ENCODE assay signal across 1 cellular context in the genomic region with DNA sequence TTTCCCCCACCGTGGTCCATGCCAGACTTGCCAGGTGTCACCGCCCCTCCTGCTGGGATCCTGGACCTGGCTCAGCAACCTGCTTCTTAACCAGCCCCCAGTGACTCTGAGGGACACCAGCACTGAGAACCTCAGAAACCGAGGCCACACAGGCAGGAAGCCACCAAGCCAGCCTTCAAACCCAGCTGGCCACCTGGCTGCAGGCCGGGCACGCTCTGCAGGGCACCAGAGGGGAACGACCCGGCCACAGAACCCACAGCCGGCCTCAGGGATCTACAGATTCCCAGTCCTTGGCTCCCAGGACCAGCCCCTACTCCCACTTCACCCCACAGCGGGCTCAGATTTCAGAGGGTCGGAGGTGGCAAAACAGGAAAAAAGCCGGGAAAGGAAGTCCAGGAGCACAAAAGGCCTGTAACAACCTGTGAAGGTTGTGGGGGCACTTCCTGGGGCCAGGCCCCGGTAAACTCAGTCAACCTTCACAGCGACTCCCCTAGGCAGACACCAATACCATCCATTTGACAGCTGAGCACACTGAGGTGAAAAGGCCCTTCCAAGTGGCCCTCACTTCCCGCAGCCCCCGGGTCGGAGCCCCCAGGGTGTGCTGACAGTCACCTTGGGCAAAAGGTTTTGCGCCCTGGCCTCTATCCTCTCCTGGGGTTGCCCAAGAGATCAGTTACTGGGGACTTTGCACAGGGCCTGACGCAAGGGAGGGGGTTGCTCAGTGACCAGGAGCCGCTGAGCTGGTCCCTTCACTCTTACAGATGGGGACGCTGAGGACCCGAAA.
TF ChIP-seq lines count a peak whose summit lies in the region.

No MANE protein-coding gene starts in this region.

TF ChIP-seq in HepG2, 621 proteins besides CTCF, POLR2A, EP300 and RAD21 (continued from another document and continues in another):
- TF ChIP-seq, protein P1, sequence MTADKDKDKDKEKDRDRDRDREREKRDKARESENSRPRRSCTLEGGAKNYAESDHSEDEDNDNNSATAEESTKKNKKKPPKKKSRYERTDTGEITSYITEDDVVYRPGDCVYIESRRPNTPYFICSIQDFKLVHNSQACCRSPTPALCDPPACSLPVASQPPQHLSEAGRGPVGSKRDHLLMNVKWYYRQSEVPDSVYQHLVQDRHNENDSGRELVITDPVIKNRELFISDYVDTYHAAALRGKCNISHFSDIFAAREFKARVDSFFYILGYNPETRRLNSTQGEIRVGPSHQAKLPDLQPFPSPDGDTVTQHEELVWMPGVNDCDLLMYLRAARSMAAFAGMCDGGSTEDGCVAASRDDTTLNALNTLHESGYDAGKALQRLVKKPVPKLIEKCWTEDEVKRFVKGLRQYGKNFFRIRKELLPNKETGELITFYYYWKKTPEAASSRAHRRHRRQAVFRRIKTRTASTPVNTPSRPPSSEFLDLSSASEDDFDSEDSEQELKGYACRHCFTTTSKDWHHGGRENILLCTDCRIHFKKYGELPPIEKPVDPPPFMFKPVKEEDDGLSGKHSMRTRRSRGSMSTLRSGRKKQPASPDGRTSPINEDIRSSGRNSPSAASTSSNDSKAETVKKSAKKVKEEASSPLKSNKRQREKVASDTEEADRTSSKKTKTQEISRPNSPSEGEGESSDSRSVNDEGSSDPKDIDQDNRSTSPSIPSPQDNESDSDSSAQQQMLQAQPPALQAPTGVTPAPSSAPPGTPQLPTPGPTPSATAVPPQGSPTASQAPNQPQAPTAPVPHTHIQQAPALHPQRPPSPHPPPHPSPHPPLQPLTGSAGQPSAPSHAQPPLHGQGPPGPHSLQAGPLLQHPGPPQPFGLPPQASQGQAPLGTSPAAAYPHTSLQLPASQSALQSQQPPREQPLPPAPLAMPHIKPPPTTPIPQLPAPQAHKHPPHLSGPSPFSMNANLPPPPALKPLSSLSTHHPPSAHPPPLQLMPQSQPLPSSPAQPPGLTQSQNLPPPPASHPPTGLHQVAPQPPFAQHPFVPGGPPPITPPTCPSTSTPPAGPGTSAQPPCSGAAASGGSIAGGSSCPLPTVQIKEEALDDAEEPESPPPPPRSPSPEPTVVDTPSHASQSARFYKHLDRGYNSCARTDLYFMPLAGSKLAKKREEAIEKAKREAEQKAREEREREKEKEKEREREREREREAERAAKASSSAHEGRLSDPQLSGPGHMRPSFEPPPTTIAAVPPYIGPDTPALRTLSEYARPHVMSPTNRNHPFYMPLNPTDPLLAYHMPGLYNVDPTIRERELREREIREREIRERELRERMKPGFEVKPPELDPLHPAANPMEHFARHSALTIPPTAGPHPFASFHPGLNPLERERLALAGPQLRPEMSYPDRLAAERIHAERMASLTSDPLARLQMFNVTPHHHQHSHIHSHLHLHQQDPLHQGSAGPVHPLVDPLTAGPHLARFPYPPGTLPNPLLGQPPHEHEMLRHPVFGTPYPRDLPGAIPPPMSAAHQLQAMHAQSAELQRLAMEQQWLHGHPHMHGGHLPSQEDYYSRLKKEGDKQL (CRISPR knock-in tag; IDR thresholded peaks at IDR 0.05; ENCODE audit: low read depth), result no peak
- TF ChIP-seq RORA (CRISPR knock-in tag; IDR thresholded peaks at IDR 0.05) (no peak), NFRKB (IDR thresholded peaks at IDR 0.05) (no peak), ZNF674 (CRISPR knock-in tag; IDR thresholded peaks at IDR 0.05; ENCODE audit: low read depth) (no peak), TOPORS (CRISPR knock-in tag; IDR thresholded peaks at IDR 0.05) (no peak), GLI4 (CRISPR knock-in tag; IDR thresholded peaks at IDR 0.05; ENCODE audit: borderline replicate concordance) (0 out of 2 replicates have a peak, but pooled peaks have one; percentile 27), SPEN (CRISPR knock-in tag; IDR thresholded peaks at IDR 0.05; ENCODE audit: low read depth) (0 out of 2 replicates have a peak, but pooled peaks have one; percentile 15), FOXC1 (CRISPR knock-in tag; IDR thresholded peaks at IDR 0.05; ENCODE audit: borderline replicate concordance) (no peak), POGZ (CRISPR knock-in tag; IDR thresholded peaks at IDR 0.05) (no peak), TBP (CRISPR knock-in tag; IDR thresholded peaks at IDR 0.05) (no peak), ZNF180 (CRISPR knock-in tag; IDR thresholded peaks at IDR 0.05; ENCODE audit: borderline replicate concordance, low read depth) (no peak), ZNF546 (CRISPR knock-in tag; conservative IDR thresholded peaks at IDR 0.05) (0 out of 2 replicates have a peak, but pooled peaks have one; percentile 57), PHF20 (CRISPR knock-in tag; IDR thresholded peaks at IDR 0.05) (0 out of 2 replicates have a peak, but pooled peaks have one; percentile 39), RELA (CRISPR knock-in tag; IDR thresholded peaks at IDR 0.05) (no peak), KLF9 (CRISPR knock-in tag; IDR thresholded peaks at IDR 0.05; ENCODE audit: low read depth) (no peak), RXRA (CRISPR knock-in tag; IDR thresholded peaks at IDR 0.05) (peak; percentile 65), ZSCAN31 (CRISPR knock-in tag; IDR thresholded peaks at IDR 0.05; ENCODE audit: low read depth) (no peak), ZNF781 (CRISPR knock-in tag; IDR thresholded peaks at IDR 0.05; ENCODE audit: borderline replicate concordance, not compliant biosample characterization) (no peak), FIP1L1 (IDR thresholded peaks at IDR 0.05; ENCODE audit: borderline replicate concordance, insufficient read depth, low read depth, low read length) (no peak), ARID2 (CRISPR knock-in tag; IDR thresholded peaks at IDR 0.05; ENCODE audit: borderline replicate concordance) (no peak), SUZ12 (IDR thresholded peaks at IDR 0.05; ENCODE audit: low read depth, low read length) (no peak), ZNF264 (CRISPR knock-in tag; IDR thresholded peaks at IDR 0.05) (0 out of 2 replicates have a peak, but pooled peaks have one; percentile 36), ZNF644 (CRISPR knock-in tag; IDR thresholded peaks at IDR 0.05; ENCODE audit: low read depth) (0 out of 2 replicates have a peak, but pooled peaks have one; percentile 10), FOSL1 (CRISPR knock-in tag; IDR thresholded peaks at IDR 0.05; ENCODE audit: borderline replicate concordance) (no peak), ZIK1 (CRISPR knock-in tag; IDR thresholded peaks at IDR 0.05; ENCODE audit: borderline replicate concordance, low read depth) (no peak), ZFYVE20 (CRISPR knock-in tag; IDR thresholded peaks at IDR 0.05; ENCODE audit: borderline replicate concordance, low read depth) (no peak), ZNF75D (CRISPR knock-in tag; IDR thresholded peaks at IDR 0.05; ENCODE audit: borderline replicate concordance) (no peak), ZNF207 (IDR thresholded peaks at IDR 0.05; ENCODE audit: borderline replicate concordance) (no peak), NAIF1 (CRISPR knock-in tag; IDR thresholded peaks at IDR 0.05; ENCODE audit: borderline replicate concordance) (no peak), ELF4 (CRISPR knock-in tag; IDR thresholded peaks at IDR 0.05; ENCODE audit: borderline replicate concordance) (no peak), RNF2 (conservative IDR thresholded peaks at IDR 0.05; ENCODE audit: low read depth) (no peak), POLR2G (IDR thresholded peaks at IDR 0.05; ENCODE audit: low read depth, low read length) (no peak), ATM (IDR thresholded peaks at IDR 0.05; ENCODE audit: borderline replicate concordance) (no peak), ZNF552 (CRISPR knock-in tag; IDR thresholded peaks at IDR 0.05; ENCODE audit: borderline replicate concordance) (no peak), NFYC (CRISPR knock-in tag; IDR thresholded peaks at IDR 0.05) (no peak), MLLT10 (CRISPR knock-in tag; IDR thresholded peaks at IDR 0.05) (no peak), ZNF383 (CRISPR knock-in tag; IDR thresholded peaks at IDR 0.05; ENCODE audit: borderline replicate concordance) (no peak), ZSCAN21 (CRISPR knock-in tag; IDR thresholded peaks at IDR 0.05; ENCODE audit: borderline replicate concordance) (peak; percentile 42; the same call in 1 of the 2 replicates), KLF16 (CRISPR knock-in tag; IDR thresholded peaks at IDR 0.05) (0 out of 4 replicates have a peak, but pooled peaks of 1 of the 2 experiments have one; percentile 53), ZNF678 (CRISPR knock-in tag; IDR thresholded peaks at IDR 0.05) (no peak), NFYB (CRISPR knock-in tag; IDR thresholded peaks at IDR 0.05) (no peak)
- TF ChIP-seq, protein P2, sequence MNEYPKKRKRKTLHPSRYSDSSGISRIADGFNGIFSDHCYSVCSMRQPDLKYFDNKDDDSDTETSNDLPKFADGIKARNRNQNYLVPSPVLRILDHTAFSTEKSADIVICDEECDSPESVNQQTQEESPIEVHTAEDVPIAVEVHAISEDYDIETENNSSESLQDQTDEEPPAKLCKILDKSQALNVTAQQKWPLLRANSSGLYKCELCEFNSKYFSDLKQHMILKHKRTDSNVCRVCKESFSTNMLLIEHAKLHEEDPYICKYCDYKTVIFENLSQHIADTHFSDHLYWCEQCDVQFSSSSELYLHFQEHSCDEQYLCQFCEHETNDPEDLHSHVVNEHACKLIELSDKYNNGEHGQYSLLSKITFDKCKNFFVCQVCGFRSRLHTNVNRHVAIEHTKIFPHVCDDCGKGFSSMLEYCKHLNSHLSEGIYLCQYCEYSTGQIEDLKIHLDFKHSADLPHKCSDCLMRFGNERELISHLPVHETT (CRISPR knock-in tag; conservative IDR thresholded peaks at IDR 0.05), result no peak
- TF ChIP-seq, protein P3, sequence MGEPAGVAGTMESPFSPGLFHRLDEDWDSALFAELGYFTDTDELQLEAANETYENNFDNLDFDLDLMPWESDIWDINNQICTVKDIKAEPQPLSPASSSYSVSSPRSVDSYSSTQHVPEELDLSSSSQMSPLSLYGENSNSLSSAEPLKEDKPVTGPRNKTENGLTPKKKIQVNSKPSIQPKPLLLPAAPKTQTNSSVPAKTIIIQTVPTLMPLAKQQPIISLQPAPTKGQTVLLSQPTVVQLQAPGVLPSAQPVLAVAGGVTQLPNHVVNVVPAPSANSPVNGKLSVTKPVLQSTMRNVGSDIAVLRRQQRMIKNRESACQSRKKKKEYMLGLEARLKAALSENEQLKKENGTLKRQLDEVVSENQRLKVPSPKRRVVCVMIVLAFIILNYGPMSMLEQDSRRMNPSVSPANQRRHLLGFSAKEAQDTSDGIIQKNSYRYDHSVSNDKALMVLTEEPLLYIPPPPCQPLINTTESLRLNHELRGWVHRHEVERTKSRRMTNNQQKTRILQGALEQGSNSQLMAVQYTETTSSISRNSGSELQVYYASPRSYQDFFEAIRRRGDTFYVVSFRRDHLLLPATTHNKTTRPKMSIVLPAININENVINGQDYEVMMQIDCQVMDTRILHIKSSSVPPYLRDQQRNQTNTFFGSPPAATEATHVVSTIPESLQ (CRISPR knock-in tag; conservative IDR thresholded peaks at IDR 0.05), result no peak
- TF ChIP-seq, protein P4, sequence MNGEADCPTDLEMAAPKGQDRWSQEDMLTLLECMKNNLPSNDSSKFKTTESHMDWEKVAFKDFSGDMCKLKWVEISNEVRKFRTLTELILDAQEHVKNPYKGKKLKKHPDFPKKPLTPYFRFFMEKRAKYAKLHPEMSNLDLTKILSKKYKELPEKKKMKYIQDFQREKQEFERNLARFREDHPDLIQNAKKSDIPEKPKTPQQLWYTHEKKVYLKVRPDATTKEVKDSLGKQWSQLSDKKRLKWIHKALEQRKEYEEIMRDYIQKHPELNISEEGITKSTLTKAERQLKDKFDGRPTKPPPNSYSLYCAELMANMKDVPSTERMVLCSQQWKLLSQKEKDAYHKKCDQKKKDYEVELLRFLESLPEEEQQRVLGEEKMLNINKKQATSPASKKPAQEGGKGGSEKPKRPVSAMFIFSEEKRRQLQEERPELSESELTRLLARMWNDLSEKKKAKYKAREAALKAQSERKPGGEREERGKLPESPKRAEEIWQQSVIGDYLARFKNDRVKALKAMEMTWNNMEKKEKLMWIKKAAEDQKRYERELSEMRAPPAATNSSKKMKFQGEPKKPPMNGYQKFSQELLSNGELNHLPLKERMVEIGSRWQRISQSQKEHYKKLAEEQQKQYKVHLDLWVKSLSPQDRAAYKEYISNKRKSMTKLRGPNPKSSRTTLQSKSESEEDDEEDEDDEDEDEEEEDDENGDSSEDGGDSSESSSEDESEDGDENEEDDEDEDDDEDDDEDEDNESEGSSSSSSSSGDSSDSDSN (CRISPR knock-in tag; IDR thresholded peaks at IDR 0.05), result peak; percentile 63; the same call in 1 of the 2 replicates
- TF ChIP-seq, protein P5, sequence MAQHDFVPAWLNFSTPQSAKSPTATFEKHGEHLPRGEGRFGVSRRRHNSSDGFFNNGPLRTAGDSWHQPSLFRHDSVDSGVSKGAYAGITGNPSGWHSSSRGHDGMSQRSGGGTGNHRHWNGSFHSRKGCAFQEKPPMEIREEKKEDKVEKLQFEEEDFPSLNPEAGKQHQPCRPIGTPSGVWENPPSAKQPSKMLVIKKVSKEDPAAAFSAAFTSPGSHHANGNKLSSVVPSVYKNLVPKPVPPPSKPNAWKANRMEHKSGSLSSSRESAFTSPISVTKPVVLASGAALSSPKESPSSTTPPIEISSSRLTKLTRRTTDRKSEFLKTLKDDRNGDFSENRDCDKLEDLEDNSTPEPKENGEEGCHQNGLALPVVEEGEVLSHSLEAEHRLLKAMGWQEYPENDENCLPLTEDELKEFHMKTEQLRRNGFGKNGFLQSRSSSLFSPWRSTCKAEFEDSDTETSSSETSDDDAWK (CRISPR knock-in tag; IDR thresholded peaks at IDR 0.05), result no peak
- TF ChIP-seq, protein P6, sequence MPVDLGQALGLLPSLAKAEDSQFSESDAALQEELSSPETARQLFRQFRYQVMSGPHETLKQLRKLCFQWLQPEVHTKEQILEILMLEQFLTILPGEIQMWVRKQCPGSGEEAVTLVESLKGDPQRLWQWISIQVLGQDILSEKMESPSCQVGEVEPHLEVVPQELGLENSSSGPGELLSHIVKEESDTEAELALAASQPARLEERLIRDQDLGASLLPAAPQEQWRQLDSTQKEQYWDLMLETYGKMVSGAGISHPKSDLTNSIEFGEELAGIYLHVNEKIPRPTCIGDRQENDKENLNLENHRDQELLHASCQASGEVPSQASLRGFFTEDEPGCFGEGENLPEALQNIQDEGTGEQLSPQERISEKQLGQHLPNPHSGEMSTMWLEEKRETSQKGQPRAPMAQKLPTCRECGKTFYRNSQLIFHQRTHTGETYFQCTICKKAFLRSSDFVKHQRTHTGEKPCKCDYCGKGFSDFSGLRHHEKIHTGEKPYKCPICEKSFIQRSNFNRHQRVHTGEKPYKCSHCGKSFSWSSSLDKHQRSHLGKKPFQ (CRISPR knock-in tag; IDR thresholded peaks at IDR 0.05; ENCODE audit: insufficient replicate concordance), result no peak
- TF ChIP-seq, protein P7, sequence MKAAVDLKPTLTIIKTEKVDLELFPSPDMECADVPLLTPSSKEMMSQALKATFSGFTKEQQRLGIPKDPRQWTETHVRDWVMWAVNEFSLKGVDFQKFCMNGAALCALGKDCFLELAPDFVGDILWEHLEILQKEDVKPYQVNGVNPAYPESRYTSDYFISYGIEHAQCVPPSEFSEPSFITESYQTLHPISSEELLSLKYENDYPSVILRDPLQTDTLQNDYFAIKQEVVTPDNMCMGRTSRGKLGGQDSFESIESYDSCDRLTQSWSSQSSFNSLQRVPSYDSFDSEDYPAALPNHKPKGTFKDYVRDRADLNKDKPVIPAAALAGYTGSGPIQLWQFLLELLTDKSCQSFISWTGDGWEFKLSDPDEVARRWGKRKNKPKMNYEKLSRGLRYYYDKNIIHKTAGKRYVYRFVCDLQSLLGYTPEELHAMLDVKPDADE (CRISPR knock-in tag; IDR thresholded peaks at IDR 0.05), result no peak
- TF ChIP-seq, protein P8, sequence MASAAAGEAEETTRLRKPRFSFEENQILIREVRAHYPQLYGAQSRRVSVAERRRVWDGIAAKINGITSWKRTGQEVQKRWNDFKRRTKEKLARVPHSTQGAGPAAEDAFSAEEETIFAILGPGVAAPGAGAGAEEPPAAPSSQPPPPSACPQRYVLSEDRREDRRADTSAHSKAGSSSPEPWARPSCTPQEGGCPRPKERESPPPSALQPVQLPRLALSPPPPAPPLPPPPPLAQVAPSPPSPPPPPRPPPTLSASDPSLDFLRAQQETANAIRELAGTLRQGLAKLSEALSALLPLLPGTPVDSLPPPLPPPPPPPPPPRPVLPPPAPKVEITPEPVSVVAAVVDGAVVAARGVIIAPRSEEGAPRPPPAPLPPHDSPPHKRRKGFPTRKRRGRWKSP (CRISPR knock-in tag; IDR thresholded peaks at IDR 0.05), result peak; percentile 73; the same call in 1 of the 2 replicates
